Comparison of ENCODE assay signal across 1 cellular context in genomic region chr12:65822732-65823480, GRCh38.
TF ChIP-seq lines count a peak whose summit lies in the region.

No MANE protein-coding gene starts in this region.

TF ChIP-seq in WTC11, 78 proteins besides CTCF, POLR2A, EP300 and RAD21 (continued from another document):
- no peak; the same call in 1 of the 2 replicates for TF ChIP-seq ARID4B (CRISPR knock-in tag; IDR thresholded peaks at IDR 0.05; ENCODE audit: borderline replicate concordance)
- TF ChIP-seq NFE2L1 (CRISPR knock-in tag; IDR thresholded peaks at IDR 0.05) = no peak
- TF ChIP-seq TEAD1 (CRISPR knock-in tag; IDR thresholded peaks at IDR 0.05) = peak; percentile 85; the same call in 1 of the 2 replicates
- no peak for TF ChIP-seq ZNF425 (CRISPR knock-in tag; conservative IDR thresholded peaks at IDR 0.05)
- no peak for TF ChIP-seq IRF2 (CRISPR knock-in tag; IDR thresholded peaks at IDR 0.05; ENCODE audit: borderline replicate concordance, low read depth)
- TF ChIP-seq AFF4 (CRISPR knock-in tag; IDR thresholded peaks at IDR 0.05; ENCODE audit: borderline replicate concordance) = no peak
